Comparison of ENCODE assay signal across 9 cellular contexts in genomic region chr5:6659941-6660684, GRCh38.
DNase-seq lines count a peak whose midpoint lies in the region; ATAC-seq and TF ChIP-seq lines count a peak whose summit lies in the region.
"Had no signal": no experiment of that assay in that cellular context is flagged by ENCODE, and none has a peak within 500 bp of the region (broad histone marks: within the 10 kb centered on the region; RNA-seq: fewer than 3 reads in every experiment).

No MANE protein-coding gene starts in this region.

- H3K4me1 Mint-ChIP-seq in effector memory CD8-positive, alpha-beta T cell (ENCODE audit: low read depth in 2 of 2) = peaks cover 0 to 4% of the 10 kb centered on the region in 2 donors

- ATAC-seq in GM18499 (IDR thresholded peaks at IDR 0.05; ENCODE audit: insufficient read depth, unreplicated experiment) (peak; percentile 50), GM19467 (IDR thresholded peaks at IDR 0.05; ENCODE audit: unreplicated experiment) (peak; percentile 79), HG03135 (IDR thresholded peaks at IDR 0.05; ENCODE audit: unreplicated experiment) (peak; percentile 90)
- peak; percentile 22 for ATAC-seq in effector memory CD8-positive, alpha-beta T cell (replicated peaks)

- H3K9me3 Mint-ChIP-seq in effector memory CD8-positive, alpha-beta T cell = peaks cover 3 to 13% of the 10 kb centered on the region in 2 donors

- TF ChIP-seq POLR2A in erythroblast (IDR thresholded peaks at IDR 0.05; ENCODE audit: low read length) = no peak

- no peaks in the 10 kb centered on the region for H3K27me3 Mint-ChIP-seq in effector memory CD8-positive, alpha-beta T cell

- peaks cover 11% of the 10 kb centered on the region for H3K36me3 Mint-ChIP-seq in effector memory CD8-positive, alpha-beta T cell (ENCODE audit: insufficient read depth)

- DNase-seq in effector memory CD8-positive, alpha-beta T cell = no peak
- no peak for DNase-seq in erythroblast (lab: John Stamatoyannopoulos, UW)
- no peak for DNase-seq in activated effector memory CD4-positive, alpha-beta T cell treated with Interleukin-2 at 50 U/mL for 16 hours
- DNase-seq in stimulated activated naive CD4-positive, alpha-beta T cell treated with Interleukin-2 at 50 U/mL for 16 hours (lab: John Stamatoyannopoulos, UW) = no peak
- DNase-seq in iPS-NIHi11 (ENCODE audit: low spot score) = no peak
- DNase-seq: NCI-H146 had no signal

- peak overlapping the region in 1 of 2 donors; percentile 24 for H3K4me3 Mint-ChIP-seq in effector memory CD8-positive, alpha-beta T cell

- no peak overlapping the region for H3K27ac Mint-ChIP-seq in effector memory CD8-positive, alpha-beta T cell

Comparison
In these comparisons a context has a peak if more than half of its experiments do, and no peak if none do; other contexts are left out.
1. ATAC-seq: peak in every context shown above with its lines; median percentile 90 in HG03135; 79 in GM19467; 50 in GM18499; 22 in effector memory CD8-positive, alpha-beta T cell.